10 cellular contexts compared by ENCODE assay signal in genomic region chr14:100904307-100905019, GRCh38. TPM values are rescaled to one million over a fixed set of nuclear protein-coding genes. Genes with fewer than 3 reads are reported as not detected.
DNase-seq lines count a peak whose midpoint lies in the region; ATAC-seq and TF ChIP-seq lines count a peak whose summit lies in the region.
"Had no signal": no experiment of that assay in that cellular context is flagged by ENCODE, and none has a peak within 500 bp of the region (broad histone marks: within the 10 kb centered on the region; RNA-seq: fewer than 3 reads in every experiment).

No MANE protein-coding gene starts in this region.

- no peaks in the 10 kb centered on the region for H3K79me2 ChIP-seq in HCT116 (ENCODE audit: insufficient read depth, low read length)

- no peaks in the 10 kb centered on the region; the same call in 1 of the 2 replicates for H3K27me3 ChIP-seq in BJ (ENCODE audit: control insufficient read depth, insufficient read depth, low read length)
- 0 out of 2 replicates have a peak, but pooled peaks cover 6% of the 10 kb centered on the region for H3K27me3 ChIP-seq in HCT116 (ENCODE audit: insufficient read depth, low read length)

- H3K4me3 ChIP-seq in BJ (ENCODE audit: low read depth, low read length), result no peak overlapping the region
- no peak overlapping the region for H3K4me3 ChIP-seq in HCT116 (replicated peaks in 1 of 2; ENCODE audit: low read depth in 1 of 2, low read length in 2 of 2)

- no peaks in the 10 kb centered on the region for H3K36me3 Mint-ChIP-seq in brain

- TF ChIP-seq CTCF in BJ (IDR thresholded peaks at IDR 0.05; ENCODE audit: insufficient read depth, low read depth, low read length) (peak; percentile 21; the same call in 1 of the 2 replicates), HCT116 (IDR thresholded peaks at IDR 0.05 in 2 of 3, conservative IDR thresholded peaks at IDR 0.05 in 1 of 3; ENCODE audit: borderline replicate concordance in 1 of 3, insufficient read depth in 1 of 3, low read depth in 2 of 3, low read length in 2 of 3) (peak; percentile 38 to 49 (median 43); a peak in 5 of 6 replicates), brain (conservative IDR thresholded peaks at IDR 0.05) (peak; percentile 64 to 83)

- H3K9me3 ChIP-seq in HCT116 (ENCODE audit: control insufficient read depth in 1 of 2, insufficient read depth in 1 of 2, low read depth in 1 of 2, low read length in 2 of 2), result no peaks in the 10 kb centered on the region

- CTCF ChIA-PET in BJ (lab: Yijun Ruan, JAX), result no interaction called here
- CTCF ChIA-PET in HCT116 (lab: Charles Lee), result no interaction called here

- peaks cover 0 to 5% (median 0%) of the 10 kb centered on the region in 5 experiments for H3K9me3 Mint-ChIP-seq in brain

- H3K4me3 Mint-ChIP-seq in brain, result peak overlapping the region; percentile 79 to 87 (median 84)
- H3K4me3 Mint-ChIP-seq: activated CD4-positive, alpha-beta T cell treated with anti-CD3 and anti-CD28 coated beads for 36 hours had no signal

- no peak for ATAC-seq in HCT116
- no peak for ATAC-seq in HG02610 (IDR thresholded peaks at IDR 0.05; ENCODE audit: unreplicated experiment)
- ATAC-seq: activated CD4-positive, alpha-beta T cell treated with anti-CD3 and anti-CD28 coated beads for 36 hours had no signal

- intact Hi-C loops in HCT116 (cut with micrococcal nuclease), result loop anchor here (2.0 to 10.0 kb wide), 2 partner anchors 180 to 490 kb away; no protein-coding TSS in a partner anchor

- no peak overlapping the region for H2AFZ ChIP-seq in HCT116 (ENCODE audit: low read depth, low read length, poor library complexity, severe bottlenecking)

- H3K4me2 ChIP-seq in HCT116 (ENCODE audit: low read length), result no peak overlapping the region

- RAD21 ChIA-PET in HCT116 (lab: Charles Lee; ENCODE audit: low non-redundant PET in 1 of 2, low total read pairs in 2 of 2, uncharacterized antibody in 2 of 2, unreplicated experiment in 2 of 2), result no interaction called here

- H3K36me3 ChIP-seq in BJ (ENCODE audit: control insufficient read depth, insufficient read depth, low read length), result peaks cover 25% of the 10 kb centered on the region
- H3K36me3 ChIP-seq in HCT116 (ENCODE audit: control insufficient read depth in 1 of 2, insufficient read depth in 2 of 2, low read length in 2 of 2), result no peaks in the 10 kb centered on the region

- no peak overlapping the region for H3K27ac ChIP-seq in HCT116 (ENCODE audit: low read depth, low read length)

- TF ChIP-seq POLR2A in HCT116 (IDR thresholded peaks at IDR 0.05; ENCODE audit: borderline replicate concordance, extremely low read depth, insufficient read depth, insufficient read length), result no peak

- H3K27ac Mint-ChIP-seq in brain, result peak overlapping the region in 4 of 5 experiments; percentile 23 to 93 (median 84)
- H3K27ac Mint-ChIP-seq: activated CD4-positive, alpha-beta T cell treated with anti-CD3 and anti-CD28 coated beads for 36 hours had no signal

- H4K20me1 ChIP-seq in HCT116 (ENCODE audit: insufficient read depth), result no peaks in the 10 kb centered on the region

- peak; percentile 59 for TF ChIP-seq RAD21 in HCT116 (IDR thresholded peaks at IDR 0.05; ENCODE audit: low read depth)

- no peaks in the 10 kb centered on the region for H3K9me2 ChIP-seq in HCT116 (ENCODE audit: insufficient read depth)

- no peak for DNase-seq in BJ (ENCODE audit: low read depth)
- no peak for DNase-seq in HCT116 (ENCODE audit: low read depth, low spot score)
- DNase-seq in kidney tubule cell (ENCODE audit: low spot score), result peak; percentile 7
- DNase-seq in kidney glomerular epithelial cell (lab: John Stamatoyannopoulos, UW), result no peak
- DNase-seq in C1 segment of cervical spinal cord (lab: John Stamatoyannopoulos, UW), result no peak
- no peak for DNase-seq in SK-N-DZ (ENCODE audit: low spot score)
- DNase-seq: activated CD4-positive, alpha-beta T cell treated with anti-CD3 and anti-CD28 coated beads for 36 hours had no signal

- H3K9ac ChIP-seq in HCT116 (ENCODE audit: low read length), result no peak overlapping the region

- H3K4me1 ChIP-seq in HCT116 (ENCODE audit: control insufficient read depth in 1 of 2, insufficient read depth in 2 of 2, low read length in 2 of 2), result peaks cover 0 to 7% of the 10 kb centered on the region in 2 experiments; a peak in 1 of 4 replicates

- POLR2A ChIA-PET in BJ (lab: Charles Lee), result no interaction called here
- POLR2A ChIA-PET in HCT116 (lab: Charles Lee), result no interaction called here

- BruUV-seq in HCT116 (replicated peaks; lab: Mats Ljungman, UMichigan), result no TSS peak

- H3K27me3 Mint-ChIP-seq in brain, result peaks cover 40% of the 10 kb centered on the region

- H3K4me1 Mint-ChIP-seq in brain, result peaks cover 75% of the 10 kb centered on the region
- H3K4me1 Mint-ChIP-seq: activated CD4-positive, alpha-beta T cell treated with anti-CD3 and anti-CD28 coated beads for 36 hours had no signal

TF ChIP-seq in HCT116, 20 proteins besides CTCF, POLR2A, EP300 and RAD21 (continues in another document):
- no peak for TF ChIP-seq ZFX (IDR thresholded peaks at IDR 0.05)
- TF ChIP-seq CEBPB (IDR thresholded peaks at IDR 0.05; ENCODE audit: low read depth), result no peak
- no peak for TF ChIP-seq MAX (IDR thresholded peaks at IDR 0.05)
- no peak for TF ChIP-seq POLR2AphosphoS5 (IDR thresholded peaks at IDR 0.05; ENCODE audit: low read depth, low read length)
- TF ChIP-seq ELF1 (IDR thresholded peaks at IDR 0.05; ENCODE audit: borderline replicate concordance, low read depth), result no peak
- TF ChIP-seq SP1 (IDR thresholded peaks at IDR 0.05; ENCODE audit: low read depth), result no peak
- TF ChIP-seq, protein P1, sequence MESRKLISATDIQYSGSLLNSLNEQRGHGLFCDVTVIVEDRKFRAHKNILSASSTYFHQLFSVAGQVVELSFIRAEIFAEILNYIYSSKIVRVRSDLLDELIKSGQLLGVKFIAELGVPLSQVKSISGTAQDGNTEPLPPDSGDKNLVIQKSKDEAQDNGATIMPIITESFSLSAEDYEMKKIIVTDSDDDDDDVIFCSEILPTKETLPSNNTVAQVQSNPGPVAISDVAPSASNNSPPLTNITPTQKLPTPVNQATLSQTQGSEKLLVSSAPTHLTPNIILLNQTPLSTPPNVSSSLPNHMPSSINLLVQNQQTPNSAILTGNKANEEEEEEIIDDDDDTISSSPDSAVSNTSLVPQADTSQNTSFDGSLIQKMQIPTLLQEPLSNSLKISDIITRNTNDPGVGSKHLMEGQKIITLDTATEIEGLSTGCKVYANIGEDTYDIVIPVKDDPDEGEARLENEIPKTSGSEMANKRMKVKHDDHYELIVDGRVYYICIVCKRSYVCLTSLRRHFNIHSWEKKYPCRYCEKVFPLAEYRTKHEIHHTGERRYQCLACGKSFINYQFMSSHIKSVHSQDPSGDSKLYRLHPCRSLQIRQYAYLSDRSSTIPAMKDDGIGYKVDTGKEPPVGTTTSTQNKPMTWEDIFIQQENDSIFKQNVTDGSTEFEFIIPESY (IDR thresholded peaks at IDR 0.05; ENCODE audit: extremely low read depth, insufficient replicate concordance, low read length), result no peak
- no peak for TF ChIP-seq TCF7L2 (IDR thresholded peaks at IDR 0.05; ENCODE audit: borderline replicate concordance, extremely low read depth, insufficient read depth, insufficient read length)
- no peak for TF ChIP-seq JUND (IDR thresholded peaks at IDR 0.05)
- no peak for TF ChIP-seq YY1 (IDR thresholded peaks at IDR 0.05; ENCODE audit: extremely low read depth, insufficient replicate concordance, low read depth, low read length)
- no peak for TF ChIP-seq EGR1 (IDR thresholded peaks at IDR 0.05; ENCODE audit: low read depth)
- TF ChIP-seq ZNF274 (IDR thresholded peaks at IDR 0.05; ENCODE audit: low read depth, low read length), result no peak
- TF ChIP-seq ATF3 (IDR thresholded peaks at IDR 0.05), result no peak
- no peak for TF ChIP-seq REST (IDR thresholded peaks at IDR 0.05; ENCODE audit: low read depth)
- TF ChIP-seq FOSL1 (IDR thresholded peaks at IDR 0.05; ENCODE audit: low read depth), result no peak
- TF ChIP-seq SIN3A (IDR thresholded peaks at IDR 0.05; ENCODE audit: low read depth), result no peak
- no peak for TF ChIP-seq CBX3 (IDR thresholded peaks at IDR 0.05; ENCODE audit: low read depth)

RNA-seq across cellular contexts. Expression of gene RTL1, which starts 0.9 kb away (rescaled TPM):
- polyA plus RNA-seq in BJ (2011; rRNA removed) (not detected in 2 replicates), brain (ENCODE audit: insufficient read depth, low read depth, low replicate concordance) (0.15 TPM)
- polyA minus RNA-seq in BJ (2011; rRNA and poly(A)+ RNA removed), result not detected in 2 replicates
- total RNA-seq in HCT116 (2021; ENCODE audit: unreplicated experiment), result not detected
- not detected in 2 replicates for polyA plus RNA-seq in HCT116 (2012)
- polyA plus RNA-seq in SK-N-DZ (2014; cell fraction: cytosol; rRNA removed), result not detected in 2 replicates
- polyA plus RNA-seq in SK-N-DZ (2014; cell fraction: nucleus; rRNA removed), result not detected in 2 replicates
- total RNA-seq: activated CD4-positive, alpha-beta T cell treated with anti-CD3 and anti-CD28 coated beads for 36 hours; aorta had no signal
- polyA plus RNA-seq: aorta had no signal

Comparison
In these comparisons a context has a peak if more than half of its experiments do, and no peak if none do; other contexts are left out.
1. CTCF ChIP-seq: peak in every context shown above with its lines; median percentile 74 in brain; 43 in HCT116; 21 in BJ.